In the genomic region with DNA sequence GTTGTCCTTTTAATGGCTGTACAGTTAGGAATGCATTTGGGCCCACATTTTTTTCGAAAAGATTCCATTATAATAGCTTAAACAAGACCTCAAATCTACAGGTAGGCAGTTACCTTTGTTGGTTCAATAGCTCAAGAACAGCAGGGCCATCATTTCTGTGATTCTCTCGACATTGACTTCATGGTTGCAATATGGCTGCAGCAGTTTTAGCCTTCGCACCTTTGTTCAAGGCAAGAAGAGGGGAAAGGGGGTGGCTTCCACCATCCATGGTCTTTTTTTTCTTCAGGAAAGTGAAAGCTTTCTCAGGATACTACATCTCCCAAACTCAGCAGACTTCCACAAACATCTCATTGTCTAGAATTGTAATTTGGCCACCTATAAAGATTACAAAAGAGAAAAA, we compare ENCODE assay signal across 12 cellular contexts. TPM values are rescaled to one million over a fixed set of nuclear protein-coding genes. Genes with fewer than 3 reads are reported as not detected.
A peak's percentile ranks its signal among the peaks of the same experiment; 100 is the strongest.
DNase-seq lines count a peak whose midpoint lies in the region; ATAC-seq, FAIRE-seq and TF ChIP-seq lines count a peak whose summit lies in the region.
"Had no signal": no experiment of that assay in that cellular context is flagged by ENCODE, and none has a peak within 500 bp of the region (broad histone marks: within the 10 kb centered on the region; RNA-seq: fewer than 3 reads in every experiment).

No MANE protein-coding gene starts in this region.

- H3K9me3 ChIP-seq in DND-41 (ENCODE audit: insufficient read depth, low read length, severe bottlenecking) (no peaks in the 10 kb centered on the region), adipocyte (ENCODE audit: control insufficient read depth, low read length) (no peaks in the 10 kb centered on the region)

- no peaks in the 10 kb centered on the region for H3K27me3 Mint-ChIP-seq in natural killer cell treated with Interleukin-12 subunit alpha and Interleukin-12 subunit beta and Interleukin-15 and Interleukin-18, amount 100 ng/mL, for 72 hours

- H3K79me2 ChIP-seq in DND-41 (ENCODE audit: insufficient read depth, low read length), result peaks cover 29% of the 10 kb centered on the region

- H3K4me3 ChIP-seq in DND-41 (ENCODE audit: low read depth in 1 of 2, low read length in 2 of 2) (no peak overlapping the region), adipocyte (ENCODE audit: low read length) (no peak overlapping the region)

- no peak for FAIRE-seq in H54 (lab: Jason Lieb, UNC)

- peaks cover 32% of the 10 kb centered on the region for H3K4me1 ChIP-seq in DND-41 (ENCODE audit: insufficient read depth, low read length)
- peaks cover 21% of the 10 kb centered on the region for H3K4me1 ChIP-seq in adipocyte (ENCODE audit: control insufficient read depth, insufficient read depth, low read length)

- no peak overlapping the region for H3K9ac ChIP-seq in DND-41 (ENCODE audit: low read depth, low read length)
- peak overlapping the region; percentile 91 for H3K9ac ChIP-seq in adipocyte (ENCODE audit: low read length)

- H3K4me3 Mint-ChIP-seq in natural killer cell treated with Interleukin-12 subunit alpha and Interleukin-12 subunit beta and Interleukin-15 and Interleukin-18, amount 100 ng/mL, for 72 hours, result no peak overlapping the region

- H3K36me3 ChIP-seq in DND-41 (ENCODE audit: insufficient read depth, low read length) (peaks cover 5% of the 10 kb centered on the region; the same call in 1 of the 2 replicates), adipocyte (ENCODE audit: control insufficient read depth, insufficient read depth, low read length, severe bottlenecking) (no peaks in the 10 kb centered on the region)

- peak overlapping the region; percentile 98; the same call in 1 of the 2 replicates for H3K27ac ChIP-seq in 22Rv1
- no peak overlapping the region for H3K27ac ChIP-seq in DND-41 (ENCODE audit: low read length)

- peak overlapping the region; percentile 90 to 94 for H3K27ac Mint-ChIP-seq in natural killer cell treated with Interleukin-12 subunit alpha and Interleukin-12 subunit beta and Interleukin-15 and Interleukin-18, amount 100 ng/mL, for 72 hours

- H3K27me3 ChIP-seq in DND-41 (ENCODE audit: insufficient read depth, low read length, poor library complexity) (no peaks in the 10 kb centered on the region), adipocyte (replicated peaks; ENCODE audit: control insufficient read depth, insufficient read depth, low read length) (no peaks in the 10 kb centered on the region)

- 0 out of 2 replicates have a peak overlapping the region, but pooled peaks have one; percentile 79 for H2AFZ ChIP-seq in DND-41 (ENCODE audit: low read depth, low read length)

- DNase-seq in DND-41 (no peak), adipocyte (ENCODE audit: low read depth) (no peak), iPS-NIHi7 (ENCODE audit: extremely low spot score) (no peak), AG08395 (ENCODE audit: low spot score) (no peak), H54 (ENCODE audit: insufficient read length, low spot score) (no peak)
- no peak for DNase-seq in natural killer cell treated with Interleukin-12 subunit alpha and Interleukin-12 subunit beta and Interleukin-15 and Interleukin-18, amount 100 ng/mL, for 72 hours (ENCODE audit: low spot score)
- DNase-seq: NCI-H2081 treated with DMSO at 0.1 percent for 48 hours; OCI-M1; stimulated activated CD4-positive, alpha-beta T cell treated with anti-CD3 and anti-CD28 coated beads, Interleukin-1b, Interleukin-23, amount 100 ng/mL, for 48 hours; substantia nigra had no signal

- peaks cover 17% of the 10 kb centered on the region for H4K20me1 ChIP-seq in DND-41 (ENCODE audit: insufficient read depth, low read length)

- no peak for ATAC-seq in DND-41 (ENCODE audit: insufficient read depth, low read depth)
- ATAC-seq in natural killer cell treated with Interleukin-12 subunit alpha and Interleukin-12 subunit beta and Interleukin-15 and Interleukin-18, amount 100 ng/mL, for 72 hours, result no peak
- no peak for ATAC-seq in HG03342 (IDR thresholded peaks at IDR 0.05; ENCODE audit: unreplicated experiment)

- no peak for TF ChIP-seq POLR2A in H54 (IDR thresholded peaks at IDR 0.05; ENCODE audit: low read depth, low read length)

- no peaks in the 10 kb centered on the region for H3K9me3 Mint-ChIP-seq in natural killer cell treated with Interleukin-12 subunit alpha and Interleukin-12 subunit beta and Interleukin-15 and Interleukin-18, amount 100 ng/mL, for 72 hours

- no peak overlapping the region for H3K4me2 ChIP-seq in DND-41 (ENCODE audit: insufficient read depth, low read length)

- TF ChIP-seq CTCF in 22Rv1 (IDR thresholded peaks at IDR 0.05), result no peak
- TF ChIP-seq CTCF in DND-41 (IDR thresholded peaks at IDR 0.05; ENCODE audit: borderline replicate concordance, extremely low read depth, low read length, poor library complexity, severe bottlenecking), result no peak

- peaks cover 24 to 35% of the 10 kb centered on the region in 2 donors for H3K4me1 Mint-ChIP-seq in natural killer cell treated with Interleukin-12 subunit alpha and Interleukin-12 subunit beta and Interleukin-15 and Interleukin-18, amount 100 ng/mL, for 72 hours (ENCODE audit: low read depth in 2 of 2)

- H3K36me3 Mint-ChIP-seq in natural killer cell treated with Interleukin-12 subunit alpha and Interleukin-12 subunit beta and Interleukin-15 and Interleukin-18, amount 100 ng/mL, for 72 hours, result peaks cover 12% of the 10 kb centered on the region

RNA-seq across cellular contexts. Expression of a gene that starts 2.2 kb away (rescaled TPM):
- 10 to 100 TPM; 36.3 to 38.8 TPM for total RNA-seq in natural killer cell treated with Interleukin-12 subunit alpha and Interleukin-12 subunit beta and Interleukin-15 and Interleukin-18, amount 100 ng/mL, for 72 hours
